16 cellular contexts compared by ENCODE assay signal in the genomic region with DNA sequence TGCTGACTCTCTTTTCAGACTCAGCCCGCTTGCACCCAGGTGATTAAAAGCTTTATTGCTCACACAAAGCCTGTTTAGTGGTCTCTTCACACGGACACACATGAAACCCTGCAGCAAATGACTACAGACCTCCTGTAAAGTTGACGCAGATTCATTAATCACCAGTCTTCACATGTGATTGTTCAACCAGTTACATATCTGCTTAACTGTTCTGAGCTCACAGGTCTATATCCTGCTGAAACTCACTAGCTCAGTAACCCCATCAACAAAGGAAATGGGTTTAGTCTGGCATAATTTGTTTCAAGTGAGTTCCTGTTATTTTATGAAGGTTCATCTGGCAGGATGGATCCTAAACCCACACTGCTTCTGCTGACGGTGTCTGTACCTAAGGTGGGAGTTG.
DNase-seq lines count a peak whose midpoint lies in the region; TF ChIP-seq lines count a peak whose summit lies in the region.
"Had no signal": no experiment of that assay in that cellular context is flagged by ENCODE, and none has a peak within 500 bp of the region (broad histone marks: within the 10 kb centered on the region; RNA-seq: fewer than 3 reads in every experiment).

No MANE protein-coding gene starts in this region.

- H3K27ac Mint-ChIP-seq in endodermal cell (peak overlapping the region; percentile 97), progenitor cell of endocrine pancreas (peak overlapping the region; percentile 35), Calu3 (ENCODE audit: unreplicated experiment) (no peak overlapping the region)
- H3K27ac Mint-ChIP-seq: IgD-negative memory B cell had no signal

- H2AFZ ChIP-seq in Loucy (ENCODE audit: low read length) = peak overlapping the region; percentile 41
- H2AFZ ChIP-seq in mammary epithelial cell (ENCODE audit: low read depth, low read length) = no peak overlapping the region

- TF ChIP-seq CTCF in HEK293 (tag by site-specific recombination; IDR thresholded peaks at IDR 0.05) = no peak
- TF ChIP-seq CTCF in Loucy (conservative IDR thresholded peaks at IDR 0.05; ENCODE audit: low read length) = no peak
- no peak for TF ChIP-seq CTCF in endodermal cell (conservative IDR thresholded peaks at IDR 0.05)
- no peak for TF ChIP-seq CTCF in progenitor cell of endocrine pancreas (IDR thresholded peaks at IDR 0.05; ENCODE audit: unreplicated experiment)
- no peak for TF ChIP-seq CTCF in Calu3 (IDR thresholded peaks at IDR 0.05; ENCODE audit: unreplicated experiment)
- no peak for TF ChIP-seq CTCF in mammary epithelial cell (conservative IDR thresholded peaks at IDR 0.05 in 1 of 2, IDR thresholded peaks at IDR 0.05 in 1 of 2; ENCODE audit: extremely low read depth in 1 of 2, insufficient read depth in 1 of 2, low read depth in 1 of 2, low read length in 2 of 2)

- peaks cover 2% of the 10 kb centered on the region for H3K36me3 Mint-ChIP-seq in endodermal cell (ENCODE audit: low read depth)
- H3K36me3 Mint-ChIP-seq in progenitor cell of endocrine pancreas (ENCODE audit: insufficient read depth) = peaks cover 2% of the 10 kb centered on the region
- no peaks in the 10 kb centered on the region for H3K36me3 Mint-ChIP-seq in Calu3 (ENCODE audit: insufficient read depth, unreplicated experiment)
- H3K36me3 Mint-ChIP-seq: IgD-negative memory B cell had no signal

- intact Hi-C loops in Calu3 (cut with micrococcal nuclease; ENCODE audit: unreplicated experiment) = loop anchor here (10.0 kb wide), 1 partner anchor 49 kb away; no protein-coding TSS in a partner anchor
- intact Hi-C loops in mammary epithelial cell (cut with micrococcal nuclease) = no loop called here

- H3K9me3 Mint-ChIP-seq in endodermal cell = peaks cover 28% of the 10 kb centered on the region
- peaks cover 10% of the 10 kb centered on the region for H3K9me3 Mint-ChIP-seq in progenitor cell of endocrine pancreas (ENCODE audit: low read depth)
- peaks cover 3% of the 10 kb centered on the region for H3K9me3 Mint-ChIP-seq in Calu3 (ENCODE audit: low read depth, unreplicated experiment)

- peak overlapping the region; percentile 39 for H3K4me3 Mint-ChIP-seq in endodermal cell
- H3K4me3 Mint-ChIP-seq in progenitor cell of endocrine pancreas (ENCODE audit: low read depth) = no peak overlapping the region
- no peak overlapping the region for H3K4me3 Mint-ChIP-seq in Calu3 (ENCODE audit: low read depth, unreplicated experiment)
- H3K4me3 Mint-ChIP-seq: IgD-negative memory B cell had no signal

- H3K36me3 ChIP-seq in HEK293 (ENCODE audit: control insufficient read depth in 2 of 2, insufficient read depth in 1 of 2, low read length in 2 of 2) (no peaks in the 10 kb centered on the region), Loucy (ENCODE audit: insufficient read depth, low read length) (no peaks in the 10 kb centered on the region), endodermal cell (ENCODE audit: control insufficient read depth, insufficient read depth, low read length) (no peaks in the 10 kb centered on the region), mammary epithelial cell (ENCODE audit: insufficient read depth, low read length) (no peaks in the 10 kb centered on the region)
- H3K36me3 ChIP-seq: BLaER1 had no signal

- H3K9me2 ChIP-seq in Loucy (replicated peaks; ENCODE audit: low read depth, low read length) = no peaks in the 10 kb centered on the region

- H3K27me3 ChIP-seq in Loucy (ENCODE audit: insufficient read depth, low read length, poor library complexity, severe bottlenecking) (no peaks in the 10 kb centered on the region), endodermal cell (ENCODE audit: control insufficient read depth, insufficient read depth, low read length, poor library complexity, severe bottlenecking) (peaks cover 8% of the 10 kb centered on the region), mammary epithelial cell (ENCODE audit: insufficient read depth, low read length) (no peaks in the 10 kb centered on the region)
- H3K27me3 ChIP-seq: BLaER1 had no signal

- H3K27me3 Mint-ChIP-seq in endodermal cell (ENCODE audit: insufficient read depth) (peaks cover 30% of the 10 kb centered on the region), progenitor cell of endocrine pancreas (peaks cover 20% of the 10 kb centered on the region), Calu3 (ENCODE audit: unreplicated experiment) (no peaks in the 10 kb centered on the region)

- DNase-seq in endodermal cell (no peak), progenitor cell of endocrine pancreas (ENCODE audit: low spot score, unreplicated experiment) (no peak), Calu3 (no peak), mammary epithelial cell (no peak), SKM-1 treated with dmso at 0.1 percent for 144 hours (lab: John Stamatoyannopoulos, UW; ENCODE audit: unreplicated experiment) (no peak)
- DNase-seq: EL, H7, NCI-H1105, NCI-H187, NCI-H446, NCI-H774, SHP77 had no signal

- no peak overlapping the region for H3K4me3 ChIP-seq in HEK293 (ENCODE audit: low read depth, low read length)
- no peak overlapping the region for H3K4me3 ChIP-seq in Loucy (ENCODE audit: low read length, poor library complexity, severe bottlenecking)
- H3K4me3 ChIP-seq in endodermal cell (ENCODE audit: low read length) = peak overlapping the region; percentile 1
- H3K4me3 ChIP-seq in mammary epithelial cell (replicated peaks in 1 of 3; ENCODE audit: insufficient read depth in 1 of 3, low read depth in 2 of 3, low read length in 3 of 3) = no peak overlapping the region
- H3K4me3 ChIP-seq: BLaER1 had no signal

- 16 to 27% methylated on average over 2 to 4 of the region's 4 CpGs for WGBS in endodermal cell (ENCODE audit: insufficient coverage in 1 of 2, insufficient read length in 1 of 2), 2 experiments
- WGBS in mammary epithelial cell (ENCODE audit: low coverage, missing lambda C conversion rate) = 96% methylated on average over 4 of the region's 4 CpGs

- H4K20me1 ChIP-seq in Loucy (ENCODE audit: insufficient read depth, low read length, poor library complexity, severe bottlenecking) (no peaks in the 10 kb centered on the region), mammary epithelial cell (ENCODE audit: insufficient read depth, low read length) (no peaks in the 10 kb centered on the region)
- H4K20me1 ChIP-seq: BLaER1 had no signal

- H3K4me2 ChIP-seq in Loucy (ENCODE audit: low read depth, low read length, poor library complexity, severe bottlenecking) (peak overlapping the region; percentile 3), mammary epithelial cell (ENCODE audit: insufficient read depth, low read depth, low read length) (no peak overlapping the region)
- H3K4me2 ChIP-seq: BLaER1 had no signal

- no peaks in the 10 kb centered on the region for H3K9me3 ChIP-seq in HEK293 (ENCODE audit: control insufficient read depth, insufficient read depth, low read depth, low read length)
- no peaks in the 10 kb centered on the region for H3K9me3 ChIP-seq in Loucy (ENCODE audit: insufficient read depth, low read depth, low read length)
- peaks cover 14% of the 10 kb centered on the region for H3K9me3 ChIP-seq in endodermal cell (ENCODE audit: control insufficient read depth, low read length)
- H3K9me3 ChIP-seq in mammary epithelial cell (replicated peaks; ENCODE audit: insufficient read depth, low read length) = no peaks in the 10 kb centered on the region

- H3K27ac ChIP-seq in HEK293 (ENCODE audit: extremely low read depth, low read depth, low read length) (no peak overlapping the region), endodermal cell (ENCODE audit: low read depth, low read length) (no peak overlapping the region), mammary epithelial cell (ENCODE audit: insufficient read depth, low read depth, low read length) (no peak overlapping the region)
- H3K27ac ChIP-seq: BLaER1 had no signal

- CTCF ChIA-PET in HEK293 (lab: Yijun Ruan, JAX) = interaction anchor here (1.3 kb wide), 1 partner anchor 19 kb away, joined by 4 read pairs; no protein-coding TSS in a partner anchor
- CTCF ChIA-PET in Calu3 (lab: Charles Lee) = no interaction called here
- CTCF ChIA-PET in mammary epithelial cell (lab: Charles Lee; ENCODE audit: low non-redundant PET) = no interaction called here

- H3K4me1 ChIP-seq in HEK293 (ENCODE audit: control insufficient read depth, insufficient read depth, low read length) (no peaks in the 10 kb centered on the region), Loucy (ENCODE audit: insufficient read depth, low read length, poor library complexity, severe bottlenecking) (peaks cover 17% of the 10 kb centered on the region), endodermal cell (ENCODE audit: control insufficient read depth, insufficient read depth, low read length) (peaks cover 17% of the 10 kb centered on the region), mammary epithelial cell (ENCODE audit: insufficient read depth, low read length) (no peaks in the 10 kb centered on the region)
- H3K4me1 ChIP-seq: BLaER1 had no signal

- H3K4me1 Mint-ChIP-seq in endodermal cell = peaks cover 67% of the 10 kb centered on the region
- H3K4me1 Mint-ChIP-seq in progenitor cell of endocrine pancreas (ENCODE audit: low read depth) = peaks cover 27% of the 10 kb centered on the region
- H3K4me1 Mint-ChIP-seq in Calu3 (ENCODE audit: low read depth, unreplicated experiment) = peaks cover 27% of the 10 kb centered on the region

- no peaks in the 10 kb centered on the region for H3F3A ChIP-seq in Loucy (ENCODE audit: low read depth)

- dilution Hi-C loops in mammary epithelial cell (cut with HindIII; ENCODE audit: low sequenced_read_pairs) = no loop called here

- H3K79me2 ChIP-seq in Loucy (ENCODE audit: insufficient read depth, low read length) = no peaks in the 10 kb centered on the region
- no peaks in the 10 kb centered on the region for H3K79me2 ChIP-seq in mammary epithelial cell (ENCODE audit: insufficient read depth, low read length)

- no TSS peak for BruUV-seq in Calu3 (replicated peaks; lab: Mats Ljungman, UMichigan)
- BruUV-seq in mammary epithelial cell (replicated peaks; lab: Mats Ljungman, UMichigan) = no TSS peak

- in situ Hi-C loops in mammary epithelial cell (cut with MboI; ENCODE audit: low sequenced_read_pairs in 2 of 2) = no loop called here

- POLR2A ChIA-PET in HEK293 (lab: Yijun Ruan, JAX) = no interaction called here

- H3K9ac ChIP-seq in Loucy (ENCODE audit: low read depth, low read length, poor library complexity, severe bottlenecking) (peak overlapping the region; percentile 8), endodermal cell (ENCODE audit: extremely low read depth, low read length, poor library complexity, severe bottlenecking) (no peak overlapping the region), mammary epithelial cell (ENCODE audit: insufficient read depth, low read length) (no peak overlapping the region)
- H3K9ac ChIP-seq: BLaER1 had no signal
